ENCODE assay signal across 22 cellular contexts in genomic region chr2:208304695-208305094, GRCh38.
"Had no signal": no experiment of that assay in that cellular context is flagged by ENCODE, and none has a peak within 500 bp of the region (broad histone marks: within the 10 kb centered on the region; RNA-seq: fewer than 3 reads in every experiment).

No MANE protein-coding gene starts in this region.

- H3K4me1 Mint-ChIP-seq: mesothelial cell of epicardium, nephron had no signal

- H3K27me3 ChIP-seq: spleen, testis, tibial nerve, upper lobe of left lung had no signal

- FAIRE-seq: urothelium cell line had no signal

- H3K9me3 ChIP-seq: mucosa of descending colon, psoas muscle, spleen, testis, tibial nerve, upper lobe of left lung had no signal

- DNase-seq: cortex of kidney; head of caudate nucleus; kidney; mesenchymal stem cell; mucosa of descending colon; naive thymus-derived CD4-positive, alpha-beta T cell; nucleus accumbens; psoas muscle; right cardiac atrium; spleen; stimulated activated CD4-positive, alpha-beta T cell treated with anti-CD3 and anti-CD28 coated beads, Interleukin-4, amount 100 ng/mL, for 4 hours; stimulated activated naive CD4-positive, alpha-beta T cell; substantia nigra; testis; upper lobe of left lung had no signal

- H3K4me3 Mint-ChIP-seq: mesothelial cell of epicardium; naive thymus-derived CD4-positive, alpha-beta T cell; nephron had no signal

- H3K9me3 Mint-ChIP-seq: mesothelial cell of epicardium; naive thymus-derived CD4-positive, alpha-beta T cell; nephron had no signal

- H3K27ac ChIP-seq: psoas muscle, skin epidermis, spleen, testis, tibial nerve, upper lobe of left lung had no signal

- H3K27me3 Mint-ChIP-seq: naive thymus-derived CD4-positive, alpha-beta T cell had no signal

- H3K4me1 ChIP-seq: psoas muscle, spleen, testis, tibial nerve, upper lobe of left lung had no signal

- H3K27ac Mint-ChIP-seq: mesothelial cell of epicardium, nephron had no signal

- H3K4me3 ChIP-seq: lung, mucosa of descending colon, psoas muscle, skin epidermis, spleen, testis, tibial nerve, upper lobe of left lung had no signal

- ATAC-seq: left lobe of liver; mucosa of descending colon; naive thymus-derived CD4-positive, alpha-beta T cell; psoas muscle; right cardiac atrium had no signal
